Comparison of ENCODE assay signal across 16 cellular contexts in genomic region chr17:499836-500543, GRCh38. TPM values are rescaled to one million over a fixed set of nuclear protein-coding genes. Genes with fewer than 3 reads are reported as not detected.
A peak's percentile ranks its signal among the peaks of the same experiment; 100 is the strongest.
DNase-seq lines count a peak whose midpoint lies in the region; ATAC-seq and TF ChIP-seq lines count a peak whose summit lies in the region.
"Had no signal": no experiment of that assay in that cellular context is flagged by ENCODE, and none has a peak within 500 bp of the region (broad histone marks: within the 10 kb centered on the region; RNA-seq: fewer than 3 reads in every experiment).

No MANE protein-coding gene starts in this region.

- H3F3A ChIP-seq in GM23338 (replicated peaks; ENCODE audit: low read depth), result no peaks in the 10 kb centered on the region

- intact Hi-C loops in activated naive CD4-positive, alpha-beta T cell treated with anti-CD3 and anti-CD28 coated beads for 36 hours (cut with micrococcal nuclease), result no loop called here
- intact Hi-C loops in posterior vena cava (cut with DNase I) (no loop called here), Caco-2 (cut with micrococcal nuclease; ENCODE audit: unreplicated experiment) (no loop called here)

- BruUV-seq in Caco-2 (replicated peaks; lab: Mats Ljungman, UMichigan), result no TSS peak

- CTCF ChIA-PET in activated naive CD4-positive, alpha-beta T cell treated with anti-CD3 and anti-CD28 coated beads for 36 hours (lab: Charles Lee), result interaction anchor here (0.6 to 1.0 kb wide), 2 partner anchors 88 to 200 kb away, joined by 3 to 4 read pairs; no protein-coding TSS in a partner anchor
- CTCF ChIA-PET in Caco-2 (lab: Charles Lee), result no interaction called here

- H3K79me2 ChIP-seq in GM23338 (replicated peaks; ENCODE audit: insufficient read depth), result no peaks in the 10 kb centered on the region

- no peak overlapping the region for H3K4me3 ChIP-seq in GM23338
- H3K4me3 ChIP-seq in Caco-2 (ENCODE audit: low read depth, low read length), result no peak overlapping the region
- H3K4me3 ChIP-seq: gastrocnemius medialis, HAP-1, PC-9 had no signal

- no peaks in the 10 kb centered on the region for H3K27me3 ChIP-seq in GM23338 (ENCODE audit: insufficient read depth)
- no peaks in the 10 kb centered on the region; the same call in 1 of the 2 replicates for H3K27me3 ChIP-seq in Caco-2 (replicated peaks; ENCODE audit: control insufficient read depth, insufficient read depth, low read length)
- H3K27me3 ChIP-seq: gastrocnemius medialis had no signal

- H4K20me1 ChIP-seq in GM23338 (replicated peaks; ENCODE audit: insufficient read depth), result no peaks in the 10 kb centered on the region

- no peak for ATAC-seq in GM23338
- ATAC-seq in central memory CD8-positive, alpha-beta T cell (replicated peaks; ENCODE audit: extremely low read depth, poor library complexity, severe bottlenecking), result no peak
- no peak for ATAC-seq in HG02885 (IDR thresholded peaks at IDR 0.05; ENCODE audit: poor library complexity, unreplicated experiment)
- ATAC-seq in HG03025 (IDR thresholded peaks at IDR 0.05; ENCODE audit: low FRiP score, unreplicated experiment), result no peak
- ATAC-seq: gastrocnemius medialis had no signal

- H3K9me3 ChIP-seq in Caco-2, result no peaks in the 10 kb centered on the region
- H3K9me3 ChIP-seq: gastrocnemius medialis, HAP-1 had no signal

- no peak overlapping the region for H2AFZ ChIP-seq in GM23338
- H2AFZ ChIP-seq: PC-9 had no signal

- no peaks in the 10 kb centered on the region for H3K9me2 ChIP-seq in GM23338 (ENCODE audit: insufficient read depth)

- DNase-seq in activated naive CD4-positive, alpha-beta T cell treated with anti-CD3 and anti-CD28 coated beads for 36 hours, result peak; percentile 19
- DNase-seq in activated naive CD4-positive, alpha-beta T cell (lab: John Stamatoyannopoulos, UW), result no peak
- DNase-seq in GM23338 (ENCODE audit: low spot score), result peak; percentile 23
- DNase-seq in central memory CD8-positive, alpha-beta T cell (ENCODE audit: low spot score in 2 of 2), result no peak
- DNase-seq in posterior vena cava (ENCODE audit: low spot score), result peak; percentile 80
- no peak for DNase-seq in Caco-2
- DNase-seq: activated CD4-positive, alpha-beta T cell treated with anti-CD3 and anti-CD28 coated beads, Interleukin-2, amount 50 U/mL, for 1 hour; gastrocnemius medialis; GF-D8; NCI-H526 treated with DMSO at 0.1 percent for 48 hours; PC-9 had no signal

- POLR2A ChIA-PET in Caco-2 (lab: Charles Lee), result no interaction called here

- H3K36me3 ChIP-seq in GM23338 (ENCODE audit: insufficient read depth), result no peaks in the 10 kb centered on the region
- H3K36me3 ChIP-seq in Caco-2 (ENCODE audit: control insufficient read depth, insufficient read depth, low read length), result no peaks in the 10 kb centered on the region
- H3K36me3 ChIP-seq: gastrocnemius medialis, HAP-1 had no signal

- H3K27me3 Mint-ChIP-seq in activated naive CD4-positive, alpha-beta T cell treated with anti-CD3 and anti-CD28 coated beads for 36 hours (ENCODE audit: low read depth), result no peaks in the 10 kb centered on the region
- H3K27me3 Mint-ChIP-seq in GM23338 (ENCODE audit: insufficient read depth, low read depth, poor library complexity), result peaks cover 17% of the 10 kb centered on the region
- no peaks in the 10 kb centered on the region for H3K27me3 Mint-ChIP-seq in central memory CD8-positive, alpha-beta T cell
- H3K27me3 Mint-ChIP-seq in Caco-2 (ENCODE audit: insufficient read depth, unreplicated experiment), result peaks cover 14% of the 10 kb centered on the region

- no peak overlapping the region for H3K4me3 Mint-ChIP-seq in activated naive CD4-positive, alpha-beta T cell treated with anti-CD3 and anti-CD28 coated beads for 36 hours
- no peak overlapping the region for H3K4me3 Mint-ChIP-seq in GM23338
- H3K4me3 Mint-ChIP-seq in central memory CD8-positive, alpha-beta T cell, result peak overlapping the region; percentile 3
- no peak overlapping the region for H3K4me3 Mint-ChIP-seq in Caco-2 (ENCODE audit: unreplicated experiment)
- H3K4me3 Mint-ChIP-seq: nephron had no signal

- H3K4me1 ChIP-seq in GM23338 (ENCODE audit: insufficient read depth) (no peaks in the 10 kb centered on the region), Caco-2 (no peaks in the 10 kb centered on the region)
- H3K4me1 ChIP-seq: gastrocnemius medialis had no signal

- TF ChIP-seq CTCF in GM23338 (conservative IDR thresholded peaks at IDR 0.05; ENCODE audit: low read depth in 2 of 2), result no peak
- TF ChIP-seq CTCF in Caco-2 (IDR thresholded peaks at IDR 0.05; ENCODE audit: insufficient read depth in 1 of 2, low read depth in 1 of 2, low read length in 1 of 2, severe bottlenecking in 1 of 2, unreplicated experiment in 1 of 2), result no peak

- no peak overlapping the region for H3K27ac Mint-ChIP-seq in activated naive CD4-positive, alpha-beta T cell treated with anti-CD3 and anti-CD28 coated beads for 36 hours
- no peak overlapping the region for H3K27ac Mint-ChIP-seq in GM23338
- no peak overlapping the region for H3K27ac Mint-ChIP-seq in central memory CD8-positive, alpha-beta T cell (ENCODE audit: low read depth)
- no peak overlapping the region for H3K27ac Mint-ChIP-seq in Caco-2 (ENCODE audit: unreplicated experiment)
- H3K27ac Mint-ChIP-seq: nephron had no signal

- H3K36me3 Mint-ChIP-seq in activated naive CD4-positive, alpha-beta T cell treated with anti-CD3 and anti-CD28 coated beads for 36 hours (ENCODE audit: low read depth), result no peaks in the 10 kb centered on the region
- H3K36me3 Mint-ChIP-seq in GM23338 (ENCODE audit: low read depth), result 0 out of 3 replicates have a peak, but pooled peaks cover 3% of the 10 kb centered on the region
- H3K36me3 Mint-ChIP-seq in central memory CD8-positive, alpha-beta T cell (ENCODE audit: insufficient read depth), result peaks cover 10% of the 10 kb centered on the region
- no peaks in the 10 kb centered on the region for H3K36me3 Mint-ChIP-seq in Caco-2 (ENCODE audit: insufficient read depth, unreplicated experiment)

- peaks cover 35% of the 10 kb centered on the region for H3K4me1 Mint-ChIP-seq in activated naive CD4-positive, alpha-beta T cell treated with anti-CD3 and anti-CD28 coated beads for 36 hours (ENCODE audit: low read depth)
- H3K4me1 Mint-ChIP-seq in GM23338 (no peaks in the 10 kb centered on the region), Caco-2 (ENCODE audit: low read depth, unreplicated experiment) (no peaks in the 10 kb centered on the region)
- peaks cover 19% of the 10 kb centered on the region for H3K4me1 Mint-ChIP-seq in central memory CD8-positive, alpha-beta T cell

- peak overlapping the region; percentile 29; the same call in 1 of the 2 replicates for H3K27ac ChIP-seq in GM23338 (ENCODE audit: low read depth)
- H3K27ac ChIP-seq: epithelial cell of prostate, gastrocnemius medialis, PC-9 had no signal

- no peaks in the 10 kb centered on the region for H3K9me3 Mint-ChIP-seq in activated naive CD4-positive, alpha-beta T cell treated with anti-CD3 and anti-CD28 coated beads for 36 hours
- peaks cover 10% of the 10 kb centered on the region; the same call in 1 of the 3 replicates for H3K9me3 Mint-ChIP-seq in GM23338
- no peaks in the 10 kb centered on the region for H3K9me3 Mint-ChIP-seq in central memory CD8-positive, alpha-beta T cell
- H3K9me3 Mint-ChIP-seq in Caco-2 (ENCODE audit: unreplicated experiment), result no peaks in the 10 kb centered on the region

- peak overlapping the region; percentile 28; the same call in 1 of the 2 replicates for H3K4me2 ChIP-seq in GM23338
- H3K4me2 ChIP-seq: PC-9 had no signal

TF ChIP-seq in GM23338, 12 proteins besides CTCF, POLR2A, EP300 and RAD21 (continues in another document):
- TF ChIP-seq ETS1 (IDR thresholded peaks at IDR 0.05), result no peak
- no peak for TF ChIP-seq JUNB (IDR thresholded peaks at IDR 0.05; ENCODE audit: unreplicated experiment)
- TF ChIP-seq ZNF114 (CRISPR knock-in tag; IDR thresholded peaks at IDR 0.05), result no peak

RNA-seq across cellular contexts. Expression of gene RFLNB, which starts 54.3 kb away (rescaled TPM):
- 10 to 100 TPM; 34.3 to 35.6 TPM for total RNA-seq in activated naive CD4-positive, alpha-beta T cell treated with anti-CD3 and anti-CD28 coated beads for 36 hours
- total RNA-seq in GM23338 (2014; rRNA removed; shearing (Covaris generic)), result 59.2 and 59.9 TPM in 2 replicates
- 40.7 and 49.4 TPM in 2 replicates for polyA plus RNA-seq in GM23338 (2016; fragmentation: Nextera tagmentation; extraction: Ambion mirVana)
- total RNA-seq in posterior vena cava (100 to 1,000 TPM in 1 of 2 donors, 10 to 100 TPM in 1; 69.7 to 133 TPM), Caco-2 (2022) (1.5 and 1.7 TPM in 2 replicates)

Comparison
In these comparisons a context has a peak if more than half of its experiments do, and no peak if none do; other contexts are left out.
1. DNase-seq: peak in activated naive CD4-positive, alpha-beta T cell treated with anti-CD3 and anti-CD28 coated beads for 36 hours (single experiment), GM23338 (single experiment) and posterior vena cava (single experiment); none in activated naive CD4-positive, alpha-beta T cell (0 of 4), central memory CD8-positive, alpha-beta T cell (0 of 2) and Caco-2 (0 of 2).
2. RNA of gene RFLNB, which starts 54.3 kb away (total RNA-seq): 69.7 to 133 TPM in posterior vena cava, 59.2 to 59.9 TPM in GM23338 and 34.3 to 35.6 TPM in activated naive CD4-positive, alpha-beta T cell treated with anti-CD3 and anti-CD28 coated beads for 36 hours; 1.5 to 1.7 TPM in Caco-2; every median in the first group is over 10 times any median in the second.